In genomic region chr4:80257851-80258250, GRCh38 we compare ENCODE assay signal across 2 cellular contexts.
TF ChIP-seq lines count a peak whose summit lies in the region.

No MANE protein-coding gene starts in this region.

TF ChIP-seq in SK-N-SH, 30 proteins besides CTCF, POLR2A, EP300 and RAD21 (continued from another document):
- no peak for TF ChIP-seq SMC3 (IDR thresholded peaks at IDR 0.05; ENCODE audit: low read depth, low read length)

TF ChIP-seq in SK-N-SH treated with all-trans-retinoic acid at 6 μM for 48 hours, 23 proteins besides CTCF, POLR2A, EP300 and RAD21 (continued from another document):
- TF ChIP-seq, protein P1, sequence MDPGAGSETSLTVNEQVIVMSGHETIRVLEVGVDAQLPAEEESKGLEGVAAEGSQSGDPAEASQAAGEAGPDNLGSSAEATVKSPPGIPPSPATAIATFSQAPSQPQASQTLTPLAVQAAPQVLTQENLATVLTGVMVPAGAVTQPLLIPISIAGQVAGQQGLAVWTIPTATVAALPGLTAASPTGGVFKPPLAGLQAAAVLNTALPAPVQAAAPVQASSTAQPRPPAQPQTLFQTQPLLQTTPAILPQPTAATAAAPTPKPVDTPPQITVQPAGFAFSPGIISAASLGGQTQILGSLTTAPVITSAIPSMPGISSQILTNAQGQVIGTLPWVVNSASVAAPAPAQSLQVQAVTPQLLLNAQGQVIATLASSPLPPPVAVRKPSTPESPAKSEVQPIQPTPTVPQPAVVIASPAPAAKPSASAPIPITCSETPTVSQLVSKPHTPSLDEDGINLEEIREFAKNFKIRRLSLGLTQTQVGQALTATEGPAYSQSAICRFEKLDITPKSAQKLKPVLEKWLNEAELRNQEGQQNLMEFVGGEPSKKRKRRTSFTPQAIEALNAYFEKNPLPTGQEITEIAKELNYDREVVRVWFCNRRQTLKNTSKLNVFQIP (CRISPR knock-in tag; IDR thresholded peaks at IDR 0.05; ENCODE audit: borderline replicate concordance, low read depth): no peak
- TF ChIP-seq, protein P2, sequence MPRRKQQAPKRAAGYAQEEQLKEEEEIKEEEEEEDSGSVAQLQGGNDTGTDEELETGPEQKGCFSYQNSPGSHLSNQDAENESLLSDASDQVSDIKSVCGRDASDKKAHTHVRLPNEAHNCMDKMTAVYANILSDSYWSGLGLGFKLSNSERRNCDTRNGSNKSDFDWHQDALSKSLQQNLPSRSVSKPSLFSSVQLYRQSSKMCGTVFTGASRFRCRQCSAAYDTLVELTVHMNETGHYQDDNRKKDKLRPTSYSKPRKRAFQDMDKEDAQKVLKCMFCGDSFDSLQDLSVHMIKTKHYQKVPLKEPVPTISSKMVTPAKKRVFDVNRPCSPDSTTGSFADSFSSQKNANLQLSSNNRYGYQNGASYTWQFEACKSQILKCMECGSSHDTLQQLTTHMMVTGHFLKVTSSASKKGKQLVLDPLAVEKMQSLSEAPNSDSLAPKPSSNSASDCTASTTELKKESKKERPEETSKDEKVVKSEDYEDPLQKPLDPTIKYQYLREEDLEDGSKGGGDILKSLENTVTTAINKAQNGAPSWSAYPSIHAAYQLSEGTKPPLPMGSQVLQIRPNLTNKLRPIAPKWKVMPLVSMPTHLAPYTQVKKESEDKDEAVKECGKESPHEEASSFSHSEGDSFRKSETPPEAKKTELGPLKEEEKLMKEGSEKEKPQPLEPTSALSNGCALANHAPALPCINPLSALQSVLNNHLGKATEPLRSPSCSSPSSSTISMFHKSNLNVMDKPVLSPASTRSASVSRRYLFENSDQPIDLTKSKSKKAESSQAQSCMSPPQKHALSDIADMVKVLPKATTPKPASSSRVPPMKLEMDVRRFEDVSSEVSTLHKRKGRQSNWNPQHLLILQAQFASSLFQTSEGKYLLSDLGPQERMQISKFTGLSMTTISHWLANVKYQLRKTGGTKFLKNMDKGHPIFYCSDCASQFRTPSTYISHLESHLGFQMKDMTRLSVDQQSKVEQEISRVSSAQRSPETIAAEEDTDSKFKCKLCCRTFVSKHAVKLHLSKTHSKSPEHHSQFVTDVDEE (CRISPR knock-in tag; IDR thresholded peaks at IDR 0.05): no peak
